ENCODE assay signal across 8 cellular contexts in genomic region chr4:176319237-176319703, GRCh38. TPM values are rescaled to one million over a fixed set of nuclear protein-coding genes. Genes with fewer than 3 reads are reported as not detected.
A peak's percentile ranks its signal among the peaks of the same experiment; 100 is the strongest.
DNase-seq lines count a peak whose midpoint lies in the region; FAIRE-seq and TF ChIP-seq lines count a peak whose summit lies in the region.

No MANE protein-coding gene starts in this region.

- H3K4me3 ChIP-seq in adipocyte (ENCODE audit: low read length) (peak overlapping the region; percentile 90), kidney (ENCODE audit: low read length in 2 of 2) (peak overlapping the region; percentile 91 to 95), testis (peak overlapping the region; percentile 80 to 97)

- FAIRE-seq in kidney (lab: Jason Lieb, UNC), result no peak

- intact Hi-C loops in kidney (cut with DNase I) (no loop called here), testis (cut with DNase I; ENCODE audit: low total_unique reads) (no loop called here)

- H3K27ac ChIP-seq in kidney (ENCODE audit: low read depth in 2 of 2, low read length in 2 of 2) (peak overlapping the region; percentile 93 to 95), testis (peak overlapping the region; percentile 66 to 97)

- TF ChIP-seq POLR2A in testis (IDR thresholded peaks at IDR 0.05), result peak; percentile 70

- DNase-seq in T-helper 2 cell treated with Interferon-gamma antibody and Interleukin-4, amounts not matched to agents 5 μg/mL and 100 μg/mL, for 36 hours (ENCODE audit: low spot score), result no peak
- no peak for DNase-seq in T-helper 2 cell
- no peak for DNase-seq in adipocyte (ENCODE audit: low read depth)
- no peak for DNase-seq in kidney
- no peak for DNase-seq in testis
- no peak for DNase-seq in NCI-H1930 (lab: John Stamatoyannopoulos, UW)
- no peak for DNase-seq in OCI-M1 (lab: John Stamatoyannopoulos, UW)
- DNase-seq in stimulated activated naive CD4-positive, alpha-beta T cell treated with Interleukin-2 at 50 U/mL for 16 hours (lab: John Stamatoyannopoulos, UW), result no peak

- H3K27me3 ChIP-seq in adipocyte (replicated peaks; ENCODE audit: control insufficient read depth, insufficient read depth, low read length) (no peaks in the 10 kb centered on the region), testis (no peaks in the 10 kb centered on the region)

- H3K27ac Mint-ChIP-seq in T-helper 2 cell treated with Interferon-gamma antibody and Interleukin-4, amounts not matched to agents 5 μg/mL and 100 μg/mL, for 36 hours, result peak overlapping the region; percentile 88

- peaks cover 4% of the 10 kb centered on the region for H3K27me3 Mint-ChIP-seq in T-helper 2 cell treated with Interferon-gamma antibody and Interleukin-4, amounts not matched to agents 5 μg/mL and 100 μg/mL, for 36 hours (ENCODE audit: low read depth)

- no peaks in the 10 kb centered on the region for H3K9me3 Mint-ChIP-seq in T-helper 2 cell treated with Interferon-gamma antibody and Interleukin-4, amounts not matched to agents 5 μg/mL and 100 μg/mL, for 36 hours

- H3K4me3 Mint-ChIP-seq in T-helper 2 cell treated with Interferon-gamma antibody and Interleukin-4, amounts not matched to agents 5 μg/mL and 100 μg/mL, for 36 hours, result peak overlapping the region; percentile 92

- TF ChIP-seq CTCF in kidney (IDR thresholded peaks at IDR 0.05; ENCODE audit: borderline replicate concordance, extremely low read depth, insufficient read depth) (no peak), testis (IDR thresholded peaks at IDR 0.05) (no peak)

- WGBS in testis, 2 donors, result 1 to 2% methylated on average over 11 of the region's 11 CpGs

- peaks cover 32% of the 10 kb centered on the region for H3K4me1 Mint-ChIP-seq in T-helper 2 cell treated with Interferon-gamma antibody and Interleukin-4, amounts not matched to agents 5 μg/mL and 100 μg/mL, for 36 hours (ENCODE audit: low read depth)

- H3K36me3 Mint-ChIP-seq in T-helper 2 cell treated with Interferon-gamma antibody and Interleukin-4, amounts not matched to agents 5 μg/mL and 100 μg/mL, for 36 hours (ENCODE audit: low read depth), result peaks cover 26% of the 10 kb centered on the region

- H3K36me3 ChIP-seq in adipocyte (ENCODE audit: control insufficient read depth, insufficient read depth, low read length, severe bottlenecking) (no peaks in the 10 kb centered on the region), kidney (ENCODE audit: control insufficient read depth in 1 of 2, insufficient read depth in 2 of 2, low read length in 2 of 2) (no peaks in the 10 kb centered on the region), testis (ENCODE audit: low read depth, missing control alignments) (no peaks in the 10 kb centered on the region)

- H3K9me3 ChIP-seq in adipocyte (ENCODE audit: control insufficient read depth, low read length) (no peaks in the 10 kb centered on the region), kidney (ENCODE audit: control insufficient read depth in 1 of 2, low read length in 2 of 2) (no peaks in the 10 kb centered on the region), testis (no peaks in the 10 kb centered on the region)

- H3K4me1 ChIP-seq in adipocyte (ENCODE audit: control insufficient read depth, insufficient read depth, low read length) (peaks cover 34% of the 10 kb centered on the region), kidney (ENCODE audit: control insufficient read depth in 1 of 2, insufficient read depth in 1 of 2, low read depth in 1 of 2, low read length in 2 of 2) (peaks cover 5 to 8% of the 10 kb centered on the region in 2 donors), testis (peaks cover 15% of the 10 kb centered on the region)

- H3K9ac ChIP-seq in adipocyte (ENCODE audit: low read length), result peak overlapping the region; percentile 95
- H3K9ac ChIP-seq in kidney (ENCODE audit: low read length in 2 of 2), result peak overlapping the region; percentile 90 to 97

RNA-seq across cellular contexts. Expression of gene SPCS3, which starts 0.5 kb away (rescaled TPM):
- total RNA-seq in kidney (131 TPM), testis (10 to 100 TPM; 26.6 to 30.2 TPM)
- polyA plus RNA-seq in kidney (ENCODE audit: insufficient read depth, low read depth, low replicate concordance) (28.7 TPM), testis (ENCODE audit: insufficient read depth, low read depth, low replicate concordance) (29.2 TPM)

RNA-seq across cellular contexts. Expression of gene ASB5, which starts 50.2 kb away (rescaled TPM):
- total RNA-seq in kidney, result 0.25 TPM
- 0.37 TPM for polyA plus RNA-seq in kidney (ENCODE audit: insufficient read depth, low read depth, low replicate concordance)
- total RNA-seq in testis, result 1 to 10 TPM in 1 of 2 donors, under 1 TPM in 1; 0.99 to 5.4 TPM
- polyA plus RNA-seq in testis (ENCODE audit: insufficient read depth, low read depth, low replicate concordance), result 8.3 TPM
